In the genomic region with DNA sequence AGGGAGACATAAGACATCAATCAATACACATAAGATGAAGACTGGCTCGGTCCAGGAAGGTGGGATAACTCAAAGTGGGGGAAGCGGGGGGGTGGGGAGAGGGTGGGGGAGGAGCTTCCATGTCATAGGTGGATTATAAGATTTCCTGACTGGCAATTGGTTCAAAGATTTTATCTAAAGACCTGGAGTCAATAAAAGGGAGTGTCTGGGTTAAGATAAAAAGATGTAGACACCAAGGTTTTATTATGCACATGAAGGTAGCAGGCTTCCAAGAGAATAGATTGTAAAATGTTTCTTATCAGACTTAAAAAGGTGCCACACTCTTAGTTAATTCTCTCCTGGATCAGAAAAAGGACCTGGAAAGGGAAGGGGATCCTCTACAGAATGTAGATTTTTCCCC, we compare ENCODE assay signal across 10 cellular contexts.
"Had no signal": no experiment of that assay in that cellular context is flagged by ENCODE, and none has a peak within 500 bp of the region (broad histone marks: within the 10 kb centered on the region; RNA-seq: fewer than 3 reads in every experiment).

No MANE protein-coding gene starts in this region.

- H3K36me3 ChIP-seq: HAP-1 had no signal

- H3K9me3 Mint-ChIP-seq: HFFc6 had no signal

- ATAC-seq: HCT116, HepG2 had no signal

- DNase-seq: GM23248, GOT3, H7, HFFc6, KBM-7 had no signal

- H3K27ac Mint-ChIP-seq: HFFc6, IgD-negative memory B cell had no signal

- H3K4me1 ChIP-seq: HAP-1 had no signal

- H3K27ac ChIP-seq: GM23248, HL-60 had no signal

- FAIRE-seq: HepG2 had no signal

- H3K4me3 Mint-ChIP-seq: HFFc6, IgD-negative memory B cell had no signal

- H3K9me3 ChIP-seq: HAP-1 had no signal

- H3K4me3 ChIP-seq: GM23248, HAP-1 had no signal

- H2AFZ ChIP-seq: GM23248 had no signal

- H3K36me3 Mint-ChIP-seq: IgD-negative memory B cell had no signal
